ENCODE assay signal across 1 cellular context in the genomic region with DNA sequence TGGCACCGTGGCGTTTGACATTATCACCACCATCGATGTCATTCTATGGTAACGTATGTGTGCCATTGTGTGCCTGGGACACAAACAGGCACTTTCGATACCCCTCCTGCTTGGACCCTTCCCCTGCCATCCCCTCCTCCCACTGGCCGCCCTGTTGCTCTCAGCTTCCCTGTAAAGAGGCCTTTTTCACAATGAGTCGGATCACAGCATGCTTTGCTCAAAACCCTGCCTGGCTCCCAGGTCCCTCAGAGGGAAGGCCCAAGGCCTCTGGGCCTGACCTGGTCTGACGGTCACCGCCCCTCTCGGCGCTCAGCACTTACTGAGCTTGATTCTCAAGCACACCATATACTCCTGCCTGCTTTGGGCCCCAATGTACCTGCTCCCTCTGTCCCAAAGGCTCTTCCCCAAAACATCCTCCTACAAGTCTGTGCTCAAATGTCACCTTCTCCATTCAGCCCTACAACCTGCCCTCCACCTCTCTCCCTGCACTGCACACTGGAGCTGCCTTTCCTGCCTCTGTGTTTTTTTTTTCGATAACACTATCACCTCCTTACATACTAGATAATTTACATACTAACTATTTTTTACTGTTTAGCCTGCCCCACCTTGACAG.
TF ChIP-seq lines count a peak whose summit lies in the region.

No MANE protein-coding gene starts in this region.

TF ChIP-seq in GM12878, 131 proteins besides CTCF, POLR2A, EP300 and RAD21 (continued from another document and continues in another):
- TF ChIP-seq, protein P1, sequence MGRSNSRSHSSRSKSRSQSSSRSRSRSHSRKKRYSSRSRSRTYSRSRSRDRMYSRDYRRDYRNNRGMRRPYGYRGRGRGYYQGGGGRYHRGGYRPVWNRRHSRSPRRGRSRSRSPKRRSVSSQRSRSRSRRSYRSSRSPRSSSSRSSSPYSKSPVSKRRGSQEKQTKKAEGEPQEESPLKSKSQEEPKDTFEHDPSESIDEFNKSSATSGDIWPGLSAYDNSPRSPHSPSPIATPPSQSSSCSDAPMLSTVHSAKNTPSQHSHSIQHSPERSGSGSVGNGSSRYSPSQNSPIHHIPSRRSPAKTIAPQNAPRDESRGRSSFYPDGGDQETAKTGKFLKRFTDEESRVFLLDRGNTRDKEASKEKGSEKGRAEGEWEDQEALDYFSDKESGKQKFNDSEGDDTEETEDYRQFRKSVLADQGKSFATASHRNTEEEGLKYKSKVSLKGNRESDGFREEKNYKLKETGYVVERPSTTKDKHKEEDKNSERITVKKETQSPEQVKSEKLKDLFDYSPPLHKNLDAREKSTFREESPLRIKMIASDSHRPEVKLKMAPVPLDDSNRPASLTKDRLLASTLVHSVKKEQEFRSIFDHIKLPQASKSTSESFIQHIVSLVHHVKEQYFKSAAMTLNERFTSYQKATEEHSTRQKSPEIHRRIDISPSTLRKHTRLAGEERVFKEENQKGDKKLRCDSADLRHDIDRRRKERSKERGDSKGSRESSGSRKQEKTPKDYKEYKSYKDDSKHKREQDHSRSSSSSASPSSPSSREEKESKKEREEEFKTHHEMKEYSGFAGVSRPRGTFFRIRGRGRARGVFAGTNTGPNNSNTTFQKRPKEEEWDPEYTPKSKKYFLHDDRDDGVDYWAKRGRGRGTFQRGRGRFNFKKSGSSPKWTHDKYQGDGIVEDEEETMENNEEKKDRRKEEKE (IDR thresholded peaks at IDR 0.05): no peak
- no peak for TF ChIP-seq JUNB (IDR thresholded peaks at IDR 0.05)
- no peak for TF ChIP-seq CHD4 (IDR thresholded peaks at IDR 0.05)
- no peak for TF ChIP-seq RBBP5 (conservative IDR thresholded peaks at IDR 0.05)
- TF ChIP-seq LARP7 (IDR thresholded peaks at IDR 0.05): no peak
- peak; percentile 45; the same call in 1 of the 2 replicates for TF ChIP-seq BACH1 (IDR thresholded peaks at IDR 0.05; ENCODE audit: borderline replicate concordance)
- no peak for TF ChIP-seq SPI1 (IDR thresholded peaks at IDR 0.05; ENCODE audit: borderline replicate concordance, insufficient read depth, low read depth, low read length)
- no peak for TF ChIP-seq PML (IDR thresholded peaks at IDR 0.05; ENCODE audit: low read length)
- TF ChIP-seq, protein P2, sequence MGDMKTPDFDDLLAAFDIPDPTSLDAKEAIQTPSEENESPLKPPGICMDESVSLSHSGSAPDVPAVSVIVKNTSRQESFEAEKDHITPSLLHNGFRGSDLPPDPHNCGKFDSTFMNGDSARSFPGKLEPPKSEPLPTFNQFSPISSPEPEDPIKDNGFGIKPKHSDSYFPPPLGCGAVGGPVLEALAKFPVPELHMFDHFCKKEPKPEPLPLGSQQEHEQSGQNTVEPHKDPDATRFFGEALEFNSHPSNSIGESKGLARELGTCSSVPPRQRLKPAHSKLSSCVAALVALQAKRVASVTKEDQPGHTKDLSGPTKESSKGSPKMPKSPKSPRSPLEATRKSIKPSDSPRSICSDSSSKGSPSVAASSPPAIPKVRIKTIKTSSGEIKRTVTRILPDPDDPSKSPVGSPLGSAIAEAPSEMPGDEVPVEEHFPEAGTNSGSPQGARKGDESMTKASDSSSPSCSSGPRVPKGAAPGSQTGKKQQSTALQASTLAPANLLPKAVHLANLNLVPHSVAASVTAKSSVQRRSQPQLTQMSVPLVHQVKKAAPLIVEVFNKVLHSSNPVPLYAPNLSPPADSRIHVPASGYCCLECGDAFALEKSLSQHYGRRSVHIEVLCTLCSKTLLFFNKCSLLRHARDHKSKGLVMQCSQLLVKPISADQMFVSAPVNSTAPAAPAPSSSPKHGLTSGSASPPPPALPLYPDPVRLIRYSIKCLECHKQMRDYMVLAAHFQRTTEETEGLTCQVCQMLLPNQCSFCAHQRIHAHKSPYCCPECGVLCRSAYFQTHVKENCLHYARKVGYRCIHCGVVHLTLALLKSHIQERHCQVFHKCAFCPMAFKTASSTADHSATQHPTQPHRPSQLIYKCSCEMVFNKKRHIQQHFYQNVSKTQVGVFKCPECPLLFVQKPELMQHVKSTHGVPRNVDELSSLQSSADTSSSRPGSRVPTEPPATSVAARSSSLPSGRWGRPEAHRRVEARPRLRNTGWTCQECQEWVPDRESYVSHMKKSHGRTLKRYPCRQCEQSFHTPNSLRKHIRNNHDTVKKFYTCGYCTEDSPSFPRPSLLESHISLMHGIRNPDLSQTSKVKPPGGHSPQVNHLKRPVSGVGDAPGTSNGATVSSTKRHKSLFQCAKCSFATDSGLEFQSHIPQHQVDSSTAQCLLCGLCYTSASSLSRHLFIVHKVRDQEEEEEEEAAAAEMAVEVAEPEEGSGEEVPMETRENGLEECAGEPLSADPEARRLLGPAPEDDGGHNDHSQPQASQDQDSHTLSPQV (IDR thresholded peaks at IDR 0.05): 0 out of 2 replicates have a peak, but pooled peaks have one; percentile 29
- TF ChIP-seq CREM (IDR thresholded peaks at IDR 0.05; ENCODE audit: low read depth): no peak
- TF ChIP-seq TCF3 (IDR thresholded peaks at IDR 0.05; ENCODE audit: borderline replicate concordance, insufficient read depth, low read depth, low read length): no peak
- TF ChIP-seq ZBED1 (IDR thresholded peaks at IDR 0.05; ENCODE audit: borderline replicate concordance): no peak; the same call in 1 of the 2 replicates
- TF ChIP-seq, protein P3, sequence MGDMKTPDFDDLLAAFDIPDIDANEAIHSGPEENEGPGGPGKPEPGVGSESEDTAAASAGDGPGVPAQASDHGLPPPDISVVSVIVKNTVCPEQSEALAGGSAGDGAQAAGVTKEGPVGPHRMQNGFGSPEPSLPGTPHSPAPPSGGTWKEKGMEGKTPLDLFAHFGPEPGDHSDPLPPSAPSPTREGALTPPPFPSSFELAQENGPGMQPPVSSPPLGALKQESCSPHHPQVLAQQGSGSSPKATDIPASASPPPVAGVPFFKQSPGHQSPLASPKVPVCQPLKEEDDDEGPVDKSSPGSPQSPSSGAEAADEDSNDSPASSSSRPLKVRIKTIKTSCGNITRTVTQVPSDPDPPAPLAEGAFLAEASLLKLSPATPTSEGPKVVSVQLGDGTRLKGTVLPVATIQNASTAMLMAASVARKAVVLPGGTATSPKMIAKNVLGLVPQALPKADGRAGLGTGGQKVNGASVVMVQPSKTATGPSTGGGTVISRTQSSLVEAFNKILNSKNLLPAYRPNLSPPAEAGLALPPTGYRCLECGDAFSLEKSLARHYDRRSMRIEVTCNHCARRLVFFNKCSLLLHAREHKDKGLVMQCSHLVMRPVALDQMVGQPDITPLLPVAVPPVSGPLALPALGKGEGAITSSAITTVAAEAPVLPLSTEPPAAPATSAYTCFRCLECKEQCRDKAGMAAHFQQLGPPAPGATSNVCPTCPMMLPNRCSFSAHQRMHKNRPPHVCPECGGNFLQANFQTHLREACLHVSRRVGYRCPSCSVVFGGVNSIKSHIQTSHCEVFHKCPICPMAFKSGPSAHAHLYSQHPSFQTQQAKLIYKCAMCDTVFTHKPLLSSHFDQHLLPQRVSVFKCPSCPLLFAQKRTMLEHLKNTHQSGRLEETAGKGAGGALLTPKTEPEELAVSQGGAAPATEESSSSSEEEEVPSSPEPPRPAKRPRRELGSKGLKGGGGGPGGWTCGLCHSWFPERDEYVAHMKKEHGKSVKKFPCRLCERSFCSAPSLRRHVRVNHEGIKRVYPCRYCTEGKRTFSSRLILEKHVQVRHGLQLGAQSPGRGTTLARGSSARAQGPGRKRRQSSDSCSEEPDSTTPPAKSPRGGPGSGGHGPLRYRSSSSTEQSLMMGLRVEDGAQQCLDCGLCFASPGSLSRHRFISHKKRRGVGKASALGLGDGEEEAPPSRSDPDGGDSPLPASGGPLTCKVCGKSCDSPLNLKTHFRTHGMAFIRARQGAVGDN (IDR thresholded peaks at IDR 0.05): peak; percentile 69
- 0 out of 2 replicates have a peak, but pooled peaks have one; percentile 34 for TF ChIP-seq POLR2AphosphoS2 (IDR thresholded peaks at IDR 0.05; ENCODE audit: low read depth, low read length)
- no peak for TF ChIP-seq EED (IDR thresholded peaks at IDR 0.05; ENCODE audit: low read depth)
- peak; percentile 48; the same call in 1 of the 2 replicates for TF ChIP-seq SMAD5 (IDR thresholded peaks at IDR 0.05; ENCODE audit: low read depth)
- TF ChIP-seq TARDBP (IDR thresholded peaks at IDR 0.05; ENCODE audit: borderline replicate concordance): no peak
- no peak for TF ChIP-seq KAT2A (conservative IDR thresholded peaks at IDR 0.05; ENCODE audit: control insufficient read depth, low read depth, low read length)
- no peak for TF ChIP-seq CEBPB (IDR thresholded peaks at IDR 0.05; ENCODE audit: borderline replicate concordance in 1 of 2, low read depth in 2 of 2, low read length in 2 of 2)
- no peak for TF ChIP-seq ZNF622 (IDR thresholded peaks at IDR 0.05)
- TF ChIP-seq EGR1 (IDR thresholded peaks at IDR 0.05; ENCODE audit: borderline replicate concordance in 1 of 2, low read depth in 2 of 2, low read length in 2 of 2): no peak
- no peak for TF ChIP-seq ZNF207 (IDR thresholded peaks at IDR 0.05; ENCODE audit: borderline replicate concordance)
- TF ChIP-seq, protein P4, sequence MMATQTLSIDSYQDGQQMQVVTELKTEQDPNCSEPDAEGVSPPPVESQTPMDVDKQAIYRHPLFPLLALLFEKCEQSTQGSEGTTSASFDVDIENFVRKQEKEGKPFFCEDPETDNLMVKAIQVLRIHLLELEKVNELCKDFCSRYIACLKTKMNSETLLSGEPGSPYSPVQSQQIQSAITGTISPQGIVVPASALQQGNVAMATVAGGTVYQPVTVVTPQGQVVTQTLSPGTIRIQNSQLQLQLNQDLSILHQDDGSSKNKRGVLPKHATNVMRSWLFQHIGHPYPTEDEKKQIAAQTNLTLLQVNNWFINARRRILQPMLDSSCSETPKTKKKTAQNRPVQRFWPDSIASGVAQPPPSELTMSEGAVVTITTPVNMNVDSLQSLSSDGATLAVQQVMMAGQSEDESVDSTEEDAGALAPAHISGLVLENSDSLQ (IDR thresholded peaks at IDR 0.05): no peak
- TF ChIP-seq IKZF2 (IDR thresholded peaks at IDR 0.05): no peak
- peak; percentile 70 for TF ChIP-seq POLR2AphosphoS5 (IDR thresholded peaks at IDR 0.05; ENCODE audit: low read length)
- TF ChIP-seq PAX8 (IDR thresholded peaks at IDR 0.05): no peak
- TF ChIP-seq, protein P5, sequence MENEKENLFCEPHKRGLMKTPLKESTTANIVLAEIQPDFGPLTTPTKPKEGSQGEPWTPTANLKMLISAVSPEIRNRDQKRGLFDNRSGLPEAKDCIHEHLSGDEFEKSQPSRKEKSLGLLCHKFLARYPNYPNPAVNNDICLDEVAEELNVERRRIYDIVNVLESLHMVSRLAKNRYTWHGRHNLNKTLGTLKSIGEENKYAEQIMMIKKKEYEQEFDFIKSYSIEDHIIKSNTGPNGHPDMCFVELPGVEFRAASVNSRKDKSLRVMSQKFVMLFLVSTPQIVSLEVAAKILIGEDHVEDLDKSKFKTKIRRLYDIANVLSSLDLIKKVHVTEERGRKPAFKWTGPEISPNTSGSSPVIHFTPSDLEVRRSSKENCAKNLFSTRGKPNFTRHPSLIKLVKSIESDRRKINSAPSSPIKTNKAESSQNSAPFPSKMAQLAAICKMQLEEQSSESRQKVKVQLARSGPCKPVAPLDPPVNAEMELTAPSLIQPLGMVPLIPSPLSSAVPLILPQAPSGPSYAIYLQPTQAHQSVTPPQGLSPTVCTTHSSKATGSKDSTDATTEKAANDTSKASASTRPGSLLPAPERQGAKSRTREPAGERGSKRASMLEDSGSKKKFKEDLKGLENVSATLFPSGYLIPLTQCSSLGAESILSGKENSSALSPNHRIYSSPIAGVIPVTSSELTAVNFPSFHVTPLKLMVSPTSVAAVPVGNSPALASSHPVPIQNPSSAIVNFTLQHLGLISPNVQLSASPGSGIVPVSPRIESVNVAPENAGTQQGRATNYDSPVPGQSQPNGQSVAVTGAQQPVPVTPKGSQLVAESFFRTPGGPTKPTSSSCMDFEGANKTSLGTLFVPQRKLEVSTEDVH (IDR thresholded peaks at IDR 0.05; ENCODE audit: low read depth, partially characterized antibody): no peak
- TF ChIP-seq, protein P6, sequence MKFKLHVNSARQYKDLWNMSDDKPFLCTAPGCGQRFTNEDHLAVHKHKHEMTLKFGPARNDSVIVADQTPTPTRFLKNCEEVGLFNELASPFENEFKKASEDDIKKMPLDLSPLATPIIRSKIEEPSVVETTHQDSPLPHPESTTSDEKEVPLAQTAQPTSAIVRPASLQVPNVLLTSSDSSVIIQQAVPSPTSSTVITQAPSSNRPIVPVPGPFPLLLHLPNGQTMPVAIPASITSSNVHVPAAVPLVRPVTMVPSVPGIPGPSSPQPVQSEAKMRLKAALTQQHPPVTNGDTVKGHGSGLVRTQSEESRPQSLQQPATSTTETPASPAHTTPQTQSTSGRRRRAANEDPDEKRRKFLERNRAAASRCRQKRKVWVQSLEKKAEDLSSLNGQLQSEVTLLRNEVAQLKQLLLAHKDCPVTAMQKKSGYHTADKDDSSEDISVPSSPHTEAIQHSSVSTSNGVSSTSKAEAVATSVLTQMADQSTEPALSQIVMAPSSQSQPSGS (IDR thresholded peaks at IDR 0.05; ENCODE audit: low read length): no peak
- no peak for TF ChIP-seq ZZZ3 (IDR thresholded peaks at IDR 0.05; ENCODE audit: control insufficient read depth, insufficient read length, low read depth)
- TF ChIP-seq, protein P7, sequence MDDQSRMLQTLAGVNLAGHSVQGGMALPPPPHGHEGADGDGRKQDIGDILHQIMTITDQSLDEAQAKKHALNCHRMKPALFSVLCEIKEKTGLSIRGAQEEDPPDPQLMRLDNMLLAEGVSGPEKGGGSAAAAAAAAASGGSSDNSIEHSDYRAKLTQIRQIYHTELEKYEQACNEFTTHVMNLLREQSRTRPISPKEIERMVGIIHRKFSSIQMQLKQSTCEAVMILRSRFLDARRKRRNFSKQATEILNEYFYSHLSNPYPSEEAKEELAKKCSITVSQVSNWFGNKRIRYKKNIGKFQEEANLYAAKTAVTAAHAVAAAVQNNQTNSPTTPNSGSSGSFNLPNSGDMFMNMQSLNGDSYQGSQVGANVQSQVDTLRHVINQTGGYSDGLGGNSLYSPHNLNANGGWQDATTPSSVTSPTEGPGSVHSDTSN (IDR thresholded peaks at IDR 0.05; ENCODE audit: insufficient replicate concordance, low read depth, low read length): no peak
- TF ChIP-seq, protein P8, sequence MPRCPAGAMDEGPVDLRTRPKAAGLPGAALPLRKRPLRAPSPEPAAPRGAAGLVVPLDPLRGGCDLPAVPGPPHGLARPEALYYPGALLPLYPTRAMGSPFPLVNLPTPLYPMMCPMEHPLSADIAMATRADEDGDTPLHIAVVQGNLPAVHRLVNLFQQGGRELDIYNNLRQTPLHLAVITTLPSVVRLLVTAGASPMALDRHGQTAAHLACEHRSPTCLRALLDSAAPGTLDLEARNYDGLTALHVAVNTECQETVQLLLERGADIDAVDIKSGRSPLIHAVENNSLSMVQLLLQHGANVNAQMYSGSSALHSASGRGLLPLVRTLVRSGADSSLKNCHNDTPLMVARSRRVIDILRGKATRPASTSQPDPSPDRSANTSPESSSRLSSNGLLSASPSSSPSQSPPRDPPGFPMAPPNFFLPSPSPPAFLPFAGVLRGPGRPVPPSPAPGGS (IDR thresholded peaks at IDR 0.05; ENCODE audit: borderline replicate concordance, insufficient read depth, low read depth, low read length, poor library complexity, severe bottlenecking): no peak
- TF ChIP-seq, protein P9, sequence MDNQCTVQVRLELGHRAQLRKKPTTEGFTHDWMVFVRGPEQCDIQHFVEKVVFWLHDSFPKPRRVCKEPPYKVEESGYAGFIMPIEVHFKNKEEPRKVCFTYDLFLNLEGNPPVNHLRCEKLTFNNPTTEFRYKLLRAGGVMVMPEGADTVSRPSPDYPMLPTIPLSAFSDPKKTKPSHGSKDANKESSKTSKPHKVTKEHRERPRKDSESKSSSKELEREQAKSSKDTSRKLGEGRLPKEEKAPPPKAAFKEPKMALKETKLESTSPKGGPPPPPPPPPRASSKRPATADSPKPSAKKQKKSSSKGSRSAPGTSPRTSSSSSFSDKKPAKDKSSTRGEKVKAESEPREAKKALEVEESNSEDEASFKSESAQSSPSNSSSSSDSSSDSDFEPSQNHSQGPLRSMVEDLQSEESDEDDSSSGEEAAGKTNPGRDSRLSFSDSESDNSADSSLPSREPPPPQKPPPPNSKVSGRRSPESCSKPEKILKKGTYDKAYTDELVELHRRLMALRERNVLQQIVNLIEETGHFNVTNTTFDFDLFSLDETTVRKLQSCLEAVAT (IDR thresholded peaks at IDR 0.05): peak; percentile 90
